1 cellular context compared by ENCODE assay signal in the genomic region with DNA sequence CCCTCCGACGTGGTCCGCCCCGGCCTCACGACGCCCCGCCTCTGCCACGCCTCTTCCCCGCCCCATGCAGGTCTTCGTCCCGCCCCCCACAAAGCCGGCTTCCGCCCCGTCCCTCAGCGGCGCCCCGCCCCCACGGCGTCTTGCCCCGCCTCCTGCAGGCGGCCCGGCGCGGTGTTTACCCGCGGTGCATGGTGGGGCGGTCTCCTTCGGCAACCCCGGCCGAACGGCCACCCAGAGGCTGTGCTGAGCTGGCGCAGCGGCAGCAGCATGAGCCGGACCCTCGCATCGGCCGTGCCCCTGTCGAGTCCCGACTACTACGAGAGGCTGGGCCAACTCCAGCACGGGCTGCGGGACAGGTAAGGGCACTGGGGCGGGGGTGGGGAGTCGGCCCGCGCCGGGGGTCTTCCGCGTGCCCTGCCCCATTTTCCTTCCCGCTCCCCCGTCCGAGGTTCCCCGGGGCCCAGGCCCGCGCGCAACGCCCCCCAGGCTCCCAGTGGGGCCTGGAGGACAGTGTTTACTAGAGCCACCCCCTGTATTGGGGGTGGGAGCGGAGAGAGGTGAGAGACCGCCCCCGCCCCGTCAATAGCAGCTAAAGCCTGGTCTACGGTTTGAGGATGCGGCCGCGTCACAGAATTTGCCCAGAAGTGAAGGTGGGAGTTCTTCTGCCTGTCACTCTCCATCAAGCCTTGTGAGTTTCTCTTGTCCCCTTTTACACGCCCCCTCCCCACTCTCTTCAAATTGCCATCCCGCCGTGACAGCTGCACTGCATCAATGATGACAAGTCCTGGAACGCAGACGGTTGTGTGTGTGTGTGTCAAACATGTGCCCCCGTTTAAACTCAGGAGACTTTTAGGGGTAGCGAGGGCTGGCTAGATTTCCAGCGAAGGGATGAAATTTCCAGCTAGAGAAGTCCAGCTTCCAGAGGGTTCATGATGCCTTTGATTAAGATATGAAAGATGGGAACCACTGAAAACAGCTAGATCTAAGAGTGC.
A peak's percentile ranks its signal among the peaks of the same experiment; 100 is the strongest.
TF ChIP-seq lines count a peak whose summit lies in the region.

A gene with protein sequence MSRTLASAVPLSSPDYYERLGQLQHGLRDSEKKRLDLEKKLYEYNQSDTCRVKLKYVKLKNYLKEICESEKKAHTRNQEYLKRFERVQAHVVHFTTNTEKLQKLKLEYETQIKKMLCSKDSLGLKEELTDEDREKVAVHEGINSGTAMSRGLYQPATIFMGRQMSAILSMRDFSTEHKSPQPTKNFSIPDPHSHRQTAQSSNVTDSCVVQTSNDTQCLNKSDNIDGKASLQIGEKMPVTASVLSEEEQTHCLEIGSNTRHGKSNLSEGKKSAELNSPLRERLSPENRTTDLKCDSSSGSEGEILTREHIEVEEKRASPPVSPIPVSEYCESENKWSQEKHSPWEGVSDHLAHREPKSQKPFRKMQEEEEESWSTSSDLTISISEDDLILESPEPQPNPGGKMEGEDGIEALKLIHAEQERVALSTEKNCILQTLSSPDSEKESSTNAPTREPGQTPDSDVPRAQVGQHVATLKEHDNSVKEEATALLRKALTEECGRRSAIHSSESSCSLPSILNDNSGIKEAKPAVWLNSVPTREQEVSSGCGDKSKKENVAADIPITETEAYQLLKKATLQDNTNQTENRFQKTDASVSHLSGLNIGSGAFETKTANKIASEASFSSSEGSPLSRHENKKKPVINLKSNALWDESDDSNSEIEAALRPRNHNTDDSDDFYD (plus strand): TSS at position 234 of the 992 bp plus-strand sequence. CDS start 34 bp downstream, at position 268.

TF ChIP-seq in HEK293, 187 proteins besides CTCF, POLR2A, EP300 and RAD21 (continued from another document):
- TF ChIP-seq, protein P1, sequence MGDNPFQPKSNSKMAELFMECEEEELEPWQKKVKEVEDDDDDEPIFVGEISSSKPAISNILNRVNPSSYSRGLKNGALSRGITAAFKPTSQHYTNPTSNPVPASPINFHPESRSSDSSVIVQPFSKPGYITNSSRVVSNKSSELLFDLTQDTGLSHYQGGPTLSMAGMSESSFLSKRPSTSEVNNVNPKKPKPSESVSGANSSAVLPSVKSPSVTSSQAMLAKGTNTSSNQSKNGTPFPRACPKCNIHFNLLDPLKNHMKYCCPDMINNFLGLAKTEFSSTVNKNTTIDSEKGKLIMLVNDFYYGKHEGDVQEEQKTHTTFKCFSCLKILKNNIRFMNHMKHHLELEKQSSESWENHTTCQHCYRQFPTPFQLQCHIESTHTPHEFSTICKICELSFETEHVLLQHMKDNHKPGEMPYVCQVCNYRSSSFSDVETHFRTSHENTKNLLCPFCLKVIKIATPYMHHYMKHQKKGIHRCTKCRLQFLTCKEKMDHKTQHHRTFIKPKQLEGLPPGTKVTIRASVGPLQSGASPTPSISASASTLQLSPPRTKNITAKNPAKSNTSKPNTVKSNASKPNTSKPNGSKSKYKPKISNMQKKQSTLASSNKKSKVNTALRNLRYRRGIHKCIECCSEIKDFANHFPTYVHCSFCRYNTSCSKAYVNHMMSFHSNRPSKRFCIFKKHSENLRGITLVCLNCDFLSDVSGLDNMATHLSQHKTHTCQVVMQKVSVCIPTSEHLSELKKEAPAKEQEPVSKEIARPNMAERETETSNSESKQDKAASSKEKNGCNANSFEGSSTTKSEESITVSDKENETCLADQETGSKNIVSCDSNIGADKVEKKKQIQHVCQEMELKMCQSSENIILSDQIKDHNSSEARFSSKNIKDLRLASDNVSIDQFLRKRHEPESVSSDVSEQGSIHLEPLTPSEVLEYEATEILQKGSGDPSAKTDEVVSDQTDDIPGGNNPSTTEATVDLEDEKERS (tag by site-specific recombination; IDR thresholded peaks at IDR 0.05), result no peak
- no peak for TF ChIP-seq FEZF1 (tag by site-specific recombination; IDR thresholded peaks at IDR 0.05)
- no peak for TF ChIP-seq ZNF610 (tag by site-specific recombination; IDR thresholded peaks at IDR 0.05; ENCODE audit: borderline replicate concordance)
- no peak for TF ChIP-seq ZNF510 (tag by site-specific recombination; IDR thresholded peaks at IDR 0.05; ENCODE audit: insufficient replicate concordance)
- TF ChIP-seq ZNF366 (tag by site-specific recombination; conservative IDR thresholded peaks at IDR 0.05), result no peak
- TF ChIP-seq ZNF169 (tag by site-specific recombination; IDR thresholded peaks at IDR 0.05), result no peak
- no peak for TF ChIP-seq ZNF133 (tag by site-specific recombination; IDR thresholded peaks at IDR 0.05)
- no peak for TF ChIP-seq ZNF404 (tag by site-specific recombination; IDR thresholded peaks at IDR 0.05)
- TF ChIP-seq, protein P2, sequence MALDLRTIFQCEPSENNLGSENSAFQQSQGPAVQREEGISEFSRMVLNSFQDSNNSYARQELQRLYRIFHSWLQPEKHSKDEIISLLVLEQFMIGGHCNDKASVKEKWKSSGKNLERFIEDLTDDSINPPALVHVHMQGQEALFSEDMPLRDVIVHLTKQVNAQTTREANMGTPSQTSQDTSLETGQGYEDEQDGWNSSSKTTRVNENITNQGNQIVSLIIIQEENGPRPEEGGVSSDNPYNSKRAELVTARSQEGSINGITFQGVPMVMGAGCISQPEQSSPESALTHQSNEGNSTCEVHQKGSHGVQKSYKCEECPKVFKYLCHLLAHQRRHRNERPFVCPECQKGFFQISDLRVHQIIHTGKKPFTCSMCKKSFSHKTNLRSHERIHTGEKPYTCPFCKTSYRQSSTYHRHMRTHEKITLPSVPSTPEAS (tag by site-specific recombination; IDR thresholded peaks at IDR 0.05), result no peak
- no peak for TF ChIP-seq ZNF202 (tag by site-specific recombination; IDR thresholded peaks at IDR 0.05; ENCODE audit: borderline replicate concordance)
- peak; percentile 77 for TF ChIP-seq KLF10 (tag by site-specific recombination; IDR thresholded peaks at IDR 0.05)
- TF ChIP-seq, protein P3, sequence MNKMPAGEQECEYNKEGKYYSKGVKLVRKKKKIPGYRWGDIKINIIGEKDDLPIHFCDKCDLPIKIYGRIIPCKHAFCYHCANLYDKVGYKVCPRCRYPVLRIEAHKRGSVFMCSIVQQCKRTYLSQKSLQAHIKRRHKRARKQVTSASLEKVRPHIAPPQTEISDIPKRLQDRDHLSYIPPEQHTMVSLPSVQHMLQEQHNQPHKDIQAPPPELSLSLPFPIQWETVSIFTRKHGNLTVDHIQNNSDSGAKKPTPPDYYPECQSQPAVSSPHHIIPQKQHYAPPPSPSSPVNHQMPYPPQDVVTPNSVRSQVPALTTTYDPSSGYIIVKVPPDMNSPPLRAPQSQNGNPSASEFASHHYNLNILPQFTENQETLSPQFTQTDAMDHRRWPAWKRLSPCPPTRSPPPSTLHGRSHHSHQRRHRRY (tag by site-specific recombination; IDR thresholded peaks at IDR 0.05), result no peak
- peak; percentile 66 for TF ChIP-seq EGR2 (tag by site-specific recombination; IDR thresholded peaks at IDR 0.05; ENCODE audit: low read depth)
- no peak for TF ChIP-seq MZF1 (tag by site-specific recombination; IDR thresholded peaks at IDR 0.05; ENCODE audit: borderline replicate concordance)
- TF ChIP-seq, protein P4, sequence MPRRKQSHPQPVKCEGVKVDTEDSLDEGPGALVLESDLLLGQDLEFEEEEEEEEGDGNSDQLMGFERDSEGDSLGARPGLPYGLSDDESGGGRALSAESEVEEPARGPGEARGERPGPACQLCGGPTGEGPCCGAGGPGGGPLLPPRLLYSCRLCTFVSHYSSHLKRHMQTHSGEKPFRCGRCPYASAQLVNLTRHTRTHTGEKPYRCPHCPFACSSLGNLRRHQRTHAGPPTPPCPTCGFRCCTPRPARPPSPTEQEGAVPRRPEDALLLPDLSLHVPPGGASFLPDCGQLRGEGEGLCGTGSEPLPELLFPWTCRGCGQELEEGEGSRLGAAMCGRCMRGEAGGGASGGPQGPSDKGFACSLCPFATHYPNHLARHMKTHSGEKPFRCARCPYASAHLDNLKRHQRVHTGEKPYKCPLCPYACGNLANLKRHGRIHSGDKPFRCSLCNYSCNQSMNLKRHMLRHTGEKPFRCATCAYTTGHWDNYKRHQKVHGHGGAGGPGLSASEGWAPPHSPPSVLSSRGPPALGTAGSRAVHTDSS (tag by site-specific recombination; IDR thresholded peaks at IDR 0.05), result no peak
- TF ChIP-seq SP3 (tag by site-specific recombination; IDR thresholded peaks at IDR 0.05), result peak; percentile 98
- TF ChIP-seq ZIC2 (tag by site-specific recombination; IDR thresholded peaks at IDR 0.05), result peak; percentile 68
- 0 out of 2 replicates have a peak, but pooled peaks have one; percentile 24 for TF ChIP-seq MEIS1 (CRISPR knock-in tag; IDR thresholded peaks at IDR 0.05; ENCODE audit: borderline replicate concordance)
- TF ChIP-seq, protein P5, sequence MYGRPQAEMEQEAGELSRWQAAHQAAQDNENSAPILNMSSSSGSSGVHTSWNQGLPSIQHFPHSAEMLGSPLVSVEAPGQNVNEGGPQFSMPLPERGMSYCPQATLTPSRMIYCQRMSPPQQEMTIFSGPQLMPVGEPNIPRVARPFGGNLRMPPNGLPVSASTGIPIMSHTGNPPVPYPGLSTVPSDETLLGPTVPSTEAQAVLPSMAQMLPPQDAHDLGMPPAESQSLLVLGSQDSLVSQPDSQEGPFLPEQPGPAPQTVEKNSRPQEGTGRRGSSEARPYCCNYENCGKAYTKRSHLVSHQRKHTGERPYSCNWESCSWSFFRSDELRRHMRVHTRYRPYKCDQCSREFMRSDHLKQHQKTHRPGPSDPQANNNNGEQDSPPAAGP (tag by site-specific recombination; IDR thresholded peaks at IDR 0.05), result no peak; the same call in 1 of the 2 replicates
- TF ChIP-seq ZNF660 (tag by site-specific recombination; IDR thresholded peaks at IDR 0.05), result no peak
- TF ChIP-seq, protein P6, sequence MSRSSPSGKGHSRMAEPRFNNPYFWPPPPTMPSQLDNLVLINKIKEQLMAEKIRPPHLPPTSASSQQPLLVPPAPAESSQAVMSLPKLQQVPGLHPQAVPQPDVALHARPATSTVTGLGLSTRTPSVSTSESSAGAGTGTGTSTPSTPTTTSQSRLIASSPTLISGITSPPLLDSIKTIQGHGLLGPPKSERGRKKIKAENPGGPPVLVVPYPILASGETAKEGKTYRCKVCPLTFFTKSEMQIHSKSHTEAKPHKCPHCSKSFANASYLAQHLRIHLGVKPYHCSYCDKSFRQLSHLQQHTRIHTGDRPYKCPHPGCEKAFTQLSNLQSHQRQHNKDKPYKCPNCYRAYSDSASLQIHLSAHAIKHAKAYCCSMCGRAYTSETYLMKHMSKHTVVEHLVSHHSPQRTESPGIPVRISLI (tag by site-specific recombination; IDR thresholded peaks at IDR 0.05), result no peak
- no peak for TF ChIP-seq ZNF211 (tag by site-specific recombination; IDR thresholded peaks at IDR 0.05; ENCODE audit: low read depth)
- TF ChIP-seq ZNF596 (tag by site-specific recombination; IDR thresholded peaks at IDR 0.05), result no peak
- no peak for TF ChIP-seq ZNF521 (tag by site-specific recombination; IDR thresholded peaks at IDR 0.05)
- no peak for TF ChIP-seq ZNF548 (tag by site-specific recombination; IDR thresholded peaks at IDR 0.05)
- TF ChIP-seq YY1 (tag by site-specific recombination; IDR thresholded peaks at IDR 0.05), result 0 out of 2 replicates have a peak, but pooled peaks have one; percentile 35
- TF ChIP-seq, protein P7, sequence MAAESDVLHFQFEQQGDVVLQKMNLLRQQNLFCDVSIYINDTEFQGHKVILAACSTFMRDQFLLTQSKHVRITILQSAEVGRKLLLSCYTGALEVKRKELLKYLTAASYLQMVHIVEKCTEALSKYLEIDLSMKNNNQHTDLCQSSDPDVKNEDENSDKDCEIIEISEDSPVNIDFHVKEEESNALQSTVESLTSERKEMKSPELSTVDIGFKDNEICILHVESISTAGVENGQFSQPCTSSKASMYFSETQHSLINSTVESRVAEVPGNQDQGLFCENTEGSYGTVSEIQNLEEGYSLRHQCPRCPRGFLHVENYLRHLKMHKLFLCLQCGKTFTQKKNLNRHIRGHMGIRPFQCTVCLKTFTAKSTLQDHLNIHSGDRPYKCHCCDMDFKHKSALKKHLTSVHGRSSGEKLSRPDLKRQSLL (tag by site-specific recombination; IDR thresholded peaks at IDR 0.05), result no peak
- TF ChIP-seq KLF7 (tag by site-specific recombination; IDR thresholded peaks at IDR 0.05; ENCODE audit: borderline replicate concordance), result no peak
- TF ChIP-seq HOXD13 (CRISPR knock-in tag; IDR thresholded peaks at IDR 0.05; ENCODE audit: borderline replicate concordance), result no peak
- TF ChIP-seq, protein P8, sequence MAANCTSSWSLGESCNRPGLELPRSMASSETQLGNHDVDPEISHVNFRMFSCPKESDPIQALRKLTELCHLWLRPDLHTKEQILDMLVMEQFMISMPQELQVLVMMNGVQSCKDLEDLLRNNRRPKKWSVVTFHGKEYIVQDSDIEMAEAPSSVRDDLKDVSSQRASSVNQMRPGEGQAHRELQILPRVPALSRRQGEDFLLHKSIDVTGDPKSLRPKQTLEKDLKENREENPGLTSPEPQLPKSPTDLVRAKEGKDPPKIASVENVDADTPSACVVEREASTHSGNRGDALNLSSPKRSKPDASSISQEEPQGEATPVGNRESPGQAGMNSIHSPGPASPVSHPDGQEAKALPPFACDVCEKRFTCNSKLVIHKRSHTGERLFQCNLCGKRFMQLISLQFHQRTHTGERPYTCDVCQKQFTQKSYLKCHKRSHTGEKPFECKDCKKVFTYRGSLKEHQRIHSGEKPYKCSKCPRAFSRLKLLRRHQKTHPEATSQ (tag by site-specific recombination; IDR thresholded peaks at IDR 0.05), result 0 out of 2 replicates have a peak, but pooled peaks have one; percentile 51
- no peak for TF ChIP-seq ZNF302 (tag by site-specific recombination; IDR thresholded peaks at IDR 0.05; ENCODE audit: low read depth)
- TF ChIP-seq, protein P9, sequence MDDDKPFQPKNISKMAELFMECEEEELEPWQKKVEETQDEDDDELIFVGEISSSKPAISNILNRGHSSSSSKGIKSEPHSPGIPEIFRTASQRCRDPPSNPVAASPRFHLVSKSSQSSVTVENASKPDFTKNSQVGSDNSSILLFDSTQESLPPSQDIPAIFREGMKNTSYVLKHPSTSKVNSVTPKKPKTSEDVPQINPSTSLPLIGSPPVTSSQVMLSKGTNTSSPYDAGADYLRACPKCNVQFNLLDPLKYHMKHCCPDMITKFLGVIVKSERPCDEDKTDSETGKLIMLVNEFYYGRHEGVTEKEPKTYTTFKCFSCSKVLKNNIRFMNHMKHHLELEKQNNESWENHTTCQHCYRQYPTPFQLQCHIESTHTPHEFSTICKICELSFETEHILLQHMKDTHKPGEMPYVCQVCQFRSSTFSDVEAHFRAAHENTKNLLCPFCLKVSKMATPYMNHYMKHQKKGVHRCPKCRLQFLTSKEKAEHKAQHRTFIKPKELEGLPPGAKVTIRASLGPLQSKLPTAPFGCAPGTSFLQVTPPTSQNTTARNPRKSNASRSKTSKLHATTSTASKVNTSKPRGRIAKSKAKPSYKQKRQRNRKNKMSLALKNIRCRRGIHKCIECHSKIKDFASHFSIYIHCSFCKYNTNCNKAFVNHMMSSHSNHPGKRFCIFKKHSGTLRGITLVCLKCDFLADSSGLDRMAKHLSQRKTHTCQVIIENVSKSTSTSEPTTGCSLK (tag by site-specific recombination; IDR thresholded peaks at IDR 0.05), result no peak
- no peak for TF ChIP-seq HOXA7 (CRISPR knock-in tag; IDR thresholded peaks at IDR 0.05; ENCODE audit: borderline replicate concordance)
- TF ChIP-seq ZNF184 (tag by site-specific recombination; IDR thresholded peaks at IDR 0.05), result no peak
